ENCODE assay signal across 27 cellular contexts in the genomic region with DNA sequence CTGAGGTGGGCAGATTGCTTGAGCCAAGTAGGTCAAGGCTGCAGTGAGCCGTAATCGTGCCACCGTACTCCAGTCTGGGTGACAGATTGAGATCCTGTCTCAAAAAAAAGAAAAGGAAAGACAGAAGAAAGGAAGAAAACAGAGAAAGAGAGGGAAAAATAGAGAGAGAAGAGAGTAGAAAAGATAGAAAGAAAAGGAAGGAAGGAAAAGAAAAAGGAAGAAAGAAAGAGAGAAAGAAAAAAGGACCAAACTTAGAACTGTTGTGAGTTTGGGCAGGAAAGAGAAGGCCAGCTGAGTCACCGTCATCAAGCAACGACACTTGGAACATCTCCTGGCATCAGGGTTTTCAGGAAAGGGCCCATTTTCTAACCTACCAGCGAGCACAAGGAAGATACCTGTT.
DNase-seq lines count a peak whose midpoint lies in the region; ATAC-seq, FAIRE-seq and TF ChIP-seq lines count a peak whose summit lies in the region.
"Had no signal": no experiment of that assay in that cellular context is flagged by ENCODE, and none has a peak within 500 bp of the region (broad histone marks: within the 10 kb centered on the region; RNA-seq: fewer than 3 reads in every experiment).

No MANE protein-coding gene starts in this region.

- H4K8ac ChIP-seq in IMR-90 (ENCODE audit: low read depth in 2 of 2, low read length in 2 of 2) (no peak overlapping the region), H1 (ENCODE audit: extremely low read depth, insufficient read depth, low read length) (no peak overlapping the region)

- H3K23ac ChIP-seq in IMR-90 (ENCODE audit: low read depth, low read length) (no peak overlapping the region), H1 (ENCODE audit: insufficient read length) (no peak overlapping the region)

- H3K14ac ChIP-seq in IMR-90 (replicated peaks; ENCODE audit: low read depth, low read length) (no peak overlapping the region), H1 (ENCODE audit: insufficient read length) (no peak overlapping the region)

- H4K91ac ChIP-seq in IMR-90 (ENCODE audit: insufficient read depth, low read depth, low read length) = no peak overlapping the region
- no peak overlapping the region for H4K91ac ChIP-seq in H1 (replicated peaks; ENCODE audit: insufficient read length, low read length)

- no peak overlapping the region for H3K9ac ChIP-seq in IMR-90 (ENCODE audit: low read depth, low read length)
- H3K9ac ChIP-seq in H1 (replicated peaks in 1 of 4; ENCODE audit: extremely low read depth in 1 of 4, low read depth in 3 of 4, low read length in 3 of 4) = no peak overlapping the region
- H3K9ac ChIP-seq: KMS-11 had no signal

- no peaks in the 10 kb centered on the region for H3K79me2 ChIP-seq in H1 (ENCODE audit: control insufficient read depth in 1 of 2, insufficient read depth in 2 of 2, low read length in 2 of 2)

- H2BK5ac ChIP-seq in IMR-90 (ENCODE audit: low read depth, low read length, poor library complexity, severe bottlenecking) (no peak overlapping the region), H1 (ENCODE audit: low read depth, low read length) (no peak overlapping the region)

- BruUV-seq in IMR-90 (replicated peaks; lab: Mats Ljungman, UMichigan) = no TSS peak

- H3K18ac ChIP-seq in IMR-90 (ENCODE audit: low read depth, low read length) (no peak overlapping the region), H1 (ENCODE audit: extremely low read depth, low read length) (no peak overlapping the region)

- TF ChIP-seq EP300 in H1 (IDR thresholded peaks at IDR 0.05; ENCODE audit: borderline replicate concordance in 1 of 2, low read depth in 2 of 2, low read length in 2 of 2) = no peak

- H3K36me3 ChIP-seq in IMR-90 (ENCODE audit: control insufficient read depth, insufficient read depth, low read length) = no peaks in the 10 kb centered on the region
- no peaks in the 10 kb centered on the region for H3K36me3 ChIP-seq in H1 (ENCODE audit: control insufficient read depth in 2 of 4, insufficient read depth in 4 of 4, low read length in 3 of 4)
- no peaks in the 10 kb centered on the region for H3K36me3 ChIP-seq in mucosa of descending colon (ENCODE audit: low read depth)
- H3K36me3 ChIP-seq: Peyer's patch, SJSA1 had no signal

- H2AFZ ChIP-seq in IMR-90 (replicated peaks; ENCODE audit: low read length, poor library complexity) = peak overlapping the region; percentile 65
- H2AFZ ChIP-seq in H1 (ENCODE audit: low read length) = peak overlapping the region; percentile 59; the same call in 1 of the 2 replicates

- dilution Hi-C loops in IMR-90 (cut with HindIII; ENCODE audit: low sequenced_read_pairs, unreplicated experiment) = no loop called here

- no peak overlapping the region for H4K5ac ChIP-seq in IMR-90 (ENCODE audit: low read depth, low read length)
- H4K5ac ChIP-seq in H1 (ENCODE audit: insufficient read length, low read depth, low read length) = no peak overlapping the region

- no peak overlapping the region for H2BK120ac ChIP-seq in IMR-90 (ENCODE audit: low read depth, low read length)
- no peak overlapping the region for H2BK120ac ChIP-seq in H1 (replicated peaks; ENCODE audit: low read depth, low read length)

- peaks cover 2% of the 10 kb centered on the region; the same call in 1 of the 2 replicates for H3K27me3 ChIP-seq in IMR-90 (ENCODE audit: control insufficient read depth, insufficient read depth, low read length)
- no peaks in the 10 kb centered on the region for H3K27me3 ChIP-seq in H1 (replicated peaks in 1 of 4; ENCODE audit: control insufficient read depth in 3 of 4, extremely low read depth in 1 of 4, insufficient read depth in 3 of 4, low read length in 3 of 4)
- H3K27me3 ChIP-seq: Peyer's patch, SJSA1 had no signal

- H3K27me3 Mint-ChIP-seq in progenitor cell of endocrine pancreas (peaks cover 21% of the 10 kb centered on the region), T-helper 17 cell (peaks cover 36% of the 10 kb centered on the region)

- no peak overlapping the region for H2BK20ac ChIP-seq in IMR-90 (ENCODE audit: low read depth, low read length)
- no peak overlapping the region for H2BK20ac ChIP-seq in H1 (ENCODE audit: low read length)

- 60% methylated on average over 3 of the region's 6 CpGs; no CpG with 5 or more reads in 1 of the 2 experiments for WGBS in IMR-90 (ENCODE audit: extremely low coverage in 2 of 2, insufficient read length in 1 of 2), 2 experiments
- WGBS in H1 (ENCODE audit: extremely low coverage in 1 of 2, insufficient coverage in 1 of 2, insufficient read length in 1 of 2, insufficient replicate concordance in 2 of 2, low coverage in 1 of 2, low lambda C conversion rate in 2 of 2, missing lambda C conversion rate in 1 of 2), 2 experiments = 98% methylated on average over 6 of the region's 6 CpGs; no CpG with 5 or more reads in 1 of the 2 experiments

- no peak overlapping the region for H3K4me3 Mint-ChIP-seq in progenitor cell of endocrine pancreas (ENCODE audit: low read depth)
- no peak overlapping the region for H3K4me3 Mint-ChIP-seq in T-helper 17 cell
- H3K4me3 Mint-ChIP-seq: CD8-positive, alpha-beta T cell had no signal

- H3K4me1 Mint-ChIP-seq in progenitor cell of endocrine pancreas (ENCODE audit: low read depth) (no peaks in the 10 kb centered on the region), T-helper 17 cell (no peaks in the 10 kb centered on the region)

- no peak overlapping the region for H2BK12ac ChIP-seq in H1 (ENCODE audit: low read depth, low read length)

- no peak for TF ChIP-seq RAD21 in IMR-90 (IDR thresholded peaks at IDR 0.05; ENCODE audit: low read length)
- no peak for TF ChIP-seq RAD21 in H1 (IDR thresholded peaks at IDR 0.05 in 1 of 2, conservative IDR thresholded peaks at IDR 0.05 in 1 of 2; ENCODE audit: low read depth in 2 of 2, low read length in 2 of 2)

- H3K4me1 ChIP-seq in IMR-90 (ENCODE audit: control insufficient read depth, insufficient read depth, low read length) (no peaks in the 10 kb centered on the region), H1 (replicated peaks in 1 of 4; ENCODE audit: control insufficient read depth in 3 of 4, insufficient read depth in 4 of 4, low read length in 3 of 4) (no peaks in the 10 kb centered on the region), mucosa of descending colon (ENCODE audit: low read depth) (no peaks in the 10 kb centered on the region)
- H3K4me1 ChIP-seq: Peyer's patch had no signal

- H3K36me3 Mint-ChIP-seq in progenitor cell of endocrine pancreas (ENCODE audit: insufficient read depth) (peaks cover 1% of the 10 kb centered on the region), T-helper 17 cell (ENCODE audit: low read depth) (no peaks in the 10 kb centered on the region)
- H3K36me3 Mint-ChIP-seq: CD8-positive, alpha-beta T cell had no signal

- H2BK15ac ChIP-seq in IMR-90 (ENCODE audit: low read depth, low read length) (no peak overlapping the region), H1 (ENCODE audit: low read length) (no peak overlapping the region; the same call in 1 of the 2 replicates)

- no peak for ATAC-seq in IMR-90 (ENCODE audit: low read depth)
- no peak for ATAC-seq in T-helper 17 cell
- no peak for ATAC-seq in mucosa of descending colon
- ATAC-seq: CD8-positive, alpha-beta T cell had no signal

- CTCF ChIA-PET in IMR-90 (lab: Yijun Ruan, JAX) = interaction anchor here (1.4 kb wide), 1 partner anchor 180 kb away, joined by 3 read pairs; no protein-coding TSS in a partner anchor
- CTCF ChIA-PET in H1 (lab: Charles Lee; ENCODE audit: partially characterized antibody) = interaction anchor here (1.6 kb wide), 1 partner anchor 26 kb away, joined by 5 read pairs; no protein-coding TSS in a partner anchor

- H3K9me1 ChIP-seq in IMR-90 (ENCODE audit: insufficient read depth, low read length) = no peaks in the 10 kb centered on the region

- no peak overlapping the region for H3K4ac ChIP-seq in IMR-90 (ENCODE audit: low read depth, low read length)
- H3K4ac ChIP-seq in H1 (replicated peaks; ENCODE audit: insufficient read length, low read depth, low read length) = no peak overlapping the region

- no peak for TF ChIP-seq CTCF in IMR-90 (conservative IDR thresholded peaks at IDR 0.05; ENCODE audit: low read depth, low read length)
- TF ChIP-seq CTCF in H1 (IDR thresholded peaks at IDR 0.05; ENCODE audit: control extremely low read depth in 1 of 3, insufficient read depth in 1 of 3, low read depth in 1 of 3, low read length in 3 of 3) = no peak
- no peak for TF ChIP-seq CTCF in progenitor cell of endocrine pancreas (IDR thresholded peaks at IDR 0.05; ENCODE audit: unreplicated experiment)
- no peak for TF ChIP-seq CTCF in mucosa of descending colon (IDR thresholded peaks at IDR 0.05)

- in situ Hi-C loops in G401 (cut with HindIII; ENCODE audit: low sequenced_read_pairs) = no loop called here
- in situ Hi-C loops in IMR-90 (cut with MboI; ENCODE audit: low sequenced_read_pairs) = no loop called here

- POLR2A ChIA-PET in IMR-90 (lab: Charles Lee; ENCODE audit: unreplicated experiment) = no interaction called here
- POLR2A ChIA-PET in H1 (lab: Charles Lee; ENCODE audit: partially characterized antibody) = interaction anchor here (1.2 kb wide), 1 partner anchor 16 kb away, joined by 4 read pairs; no protein-coding TSS in a partner anchor

- FAIRE-seq in H1 (lab: Jason Lieb, UNC) = no peak
- FAIRE-seq: G401.6, GM12892, GM18507 had no signal

- no peak overlapping the region for H2AK5ac ChIP-seq in IMR-90 (ENCODE audit: low read depth, low read length)
- H2AK5ac ChIP-seq in H1 (ENCODE audit: low read depth, low read length) = no peak overlapping the region

- H3K27ac ChIP-seq in IMR-90 (ENCODE audit: insufficient read depth, low read length) (no peak overlapping the region), H1 (ENCODE audit: low read depth, low read length) (no peak overlapping the region)
- H3K27ac ChIP-seq: HL-60, KMS-11, Peyer's patch, SJSA1 had no signal

- intact Hi-C loops in IMR-90 (cut with micrococcal nuclease) = no loop called here
- intact Hi-C loops in mucosa of descending colon (cut with DNase I, micrococcal nuclease) = no loop called here

- peak overlapping the region; percentile 42 for H3K27ac Mint-ChIP-seq in progenitor cell of endocrine pancreas
- H3K27ac Mint-ChIP-seq in T-helper 17 cell = no peak overlapping the region
- H3K27ac Mint-ChIP-seq: CD8-positive, alpha-beta T cell had no signal

- H3K4me3 ChIP-seq in IMR-90 (ENCODE audit: insufficient read depth, low read depth, low read length) = no peak overlapping the region
- no peak overlapping the region for H3K4me3 ChIP-seq in H1 (ENCODE audit: extremely low read depth in 1 of 4, insufficient read depth in 2 of 4, low read depth in 3 of 4, low read length in 4 of 4)
- H3K4me3 ChIP-seq in mucosa of descending colon = no peak overlapping the region
- H3K4me3 ChIP-seq: Peyer's patch, SJSA1 had no signal

- no peak overlapping the region for H3K4me2 ChIP-seq in IMR-90 (ENCODE audit: low read depth, low read length)
- no peak overlapping the region for H3K4me2 ChIP-seq in H1 (ENCODE audit: insufficient read depth in 1 of 2, low read depth in 2 of 2, low read length in 2 of 2)
- H3K4me2 ChIP-seq: KMS-11 had no signal

- no peaks in the 10 kb centered on the region for H3K79me1 ChIP-seq in IMR-90 (ENCODE audit: low read depth in 1 of 2, low read length in 2 of 2)
- no peaks in the 10 kb centered on the region for H3K79me1 ChIP-seq in H1 (ENCODE audit: low read depth, low read length)

- H4K20me1 ChIP-seq in IMR-90 (ENCODE audit: insufficient read depth, low read length) (no peaks in the 10 kb centered on the region), H1 (replicated peaks in 1 of 2; ENCODE audit: control insufficient read depth in 1 of 2, insufficient read depth in 2 of 2, low read length in 2 of 2) (no peaks in the 10 kb centered on the region)

- TF ChIP-seq POLR2A in IMR-90 (IDR thresholded peaks at IDR 0.05; ENCODE audit: low read depth, low read length) (no peak), H1 (IDR thresholded peaks at IDR 0.05; ENCODE audit: control extremely low read depth in 1 of 2, low read depth in 2 of 2, low read length in 2 of 2) (no peak)

- H3K23me2 ChIP-seq in H1 (ENCODE audit: low read depth, low read length) = no peaks in the 10 kb centered on the region

- no peaks in the 10 kb centered on the region for H3K9me3 Mint-ChIP-seq in progenitor cell of endocrine pancreas (ENCODE audit: low read depth)

- no peak overlapping the region for H2AK9ac ChIP-seq in IMR-90 (replicated peaks; ENCODE audit: low read depth, low read length, poor library complexity)

- H3K9me3 ChIP-seq in IMR-90 (ENCODE audit: control insufficient read depth, insufficient read depth, low read length) = 0 out of 2 replicates have a peak, but pooled peaks cover 2% of the 10 kb centered on the region
- no peaks in the 10 kb centered on the region for H3K9me3 ChIP-seq in H1 (ENCODE audit: insufficient read depth in 2 of 2, low read depth in 1 of 2, low read length in 1 of 2)
- H3K9me3 ChIP-seq in T-helper 17 cell (ENCODE audit: control insufficient read depth, low read length, poor library complexity, severe bottlenecking) = no peaks in the 10 kb centered on the region
- H3K9me3 ChIP-seq in mucosa of descending colon = no peaks in the 10 kb centered on the region
- H3K9me3 ChIP-seq: Peyer's patch, SJSA1 had no signal

- no peak overlapping the region for H3K56ac ChIP-seq in IMR-90 (ENCODE audit: extremely low read depth, insufficient read depth, low read length)
- no peak overlapping the region for H3K56ac ChIP-seq in H1 (replicated peaks; ENCODE audit: insufficient read length, low read depth, low read length)

- DNase-seq in G401 (ENCODE audit: low spot score) (peak; percentile 42), IMR-90 (no peak), H1 (ENCODE audit: low read depth in 1 of 2, low spot score in 2 of 2) (no peak), progenitor cell of endocrine pancreas (ENCODE audit: low spot score, unreplicated experiment) (no peak), dermis blood vessel endothelial cell (no peak), T-helper 17 cell (no peak), mucosa of descending colon (no peak)
- DNase-seq in stimulated activated CD4-positive, alpha-beta T cell treated with anti-CD3 and anti-CD28 coated beads, Interleukin-15, amount 100 ng/mL, for 24 hours = no peak
- DNase-seq: ACHN; C1 segment of cervical spinal cord; DMS153; H7; NCI-H1105; NCI-H146; NCI-H2029; NCI-H226; NCI-H510A treated with DMSO at 0.1 percent for 48 hours; NCI-H748 treated with DMSO at 0.1 percent for 48 hours; NK-92 treated with Interleukin-12 subunit alpha and Interleukin-12 subunit beta, amount 100 ng/mL, for 24 hours; Peyer's patch had no signal
